8 cellular contexts compared by ENCODE assay signal in genomic region chr10:122515588-122516231, GRCh38. TPM values are rescaled to one million over a fixed set of nuclear protein-coding genes. Genes with fewer than 3 reads are reported as not detected.
DNase-seq lines count a peak whose midpoint lies in the region; ATAC-seq and TF ChIP-seq lines count a peak whose summit lies in the region.

No MANE protein-coding gene starts in this region.

- H3K4me2 ChIP-seq in OCI-LY7 (ENCODE audit: low read length), result no peak overlapping the region

- H3K9ac ChIP-seq in adipocyte (ENCODE audit: low read length), result peak overlapping the region; percentile 43

- H3K9me2 ChIP-seq in OCI-LY7 (ENCODE audit: insufficient read depth, low read length), result no peaks in the 10 kb centered on the region

- H3K9me3 ChIP-seq in adipocyte (ENCODE audit: control insufficient read depth, low read length), result no peaks in the 10 kb centered on the region
- H3K9me3 ChIP-seq in OCI-LY7 (ENCODE audit: low read length), result no peaks in the 10 kb centered on the region

- no peaks in the 10 kb centered on the region for H3K36me3 Mint-ChIP-seq in type B pancreatic cell

- H3K27ac ChIP-seq in RWPE1 (peak overlapping the region; percentile 29), OCI-LY7 (ENCODE audit: low read depth, low read length, poor library complexity, severe bottlenecking) (no peak overlapping the region)

- H3K79me2 ChIP-seq in OCI-LY7 (ENCODE audit: insufficient read depth, low read depth, low read length), result no peaks in the 10 kb centered on the region

- BruUV-seq in OCI-LY7 (replicated peaks; lab: Mats Ljungman, UMichigan), result no TSS peak

- H3K36me3 ChIP-seq in adipocyte (ENCODE audit: control insufficient read depth, insufficient read depth, low read length, severe bottlenecking) (peaks cover 53% of the 10 kb centered on the region), OCI-LY7 (ENCODE audit: insufficient read depth, low read length) (no peaks in the 10 kb centered on the region)

- no peak overlapping the region for H3K4me3 Mint-ChIP-seq in type B pancreatic cell

- no peaks in the 10 kb centered on the region for H3K4me1 Mint-ChIP-seq in type B pancreatic cell (ENCODE audit: unreplicated experiment)

- H3K27me3 Mint-ChIP-seq in type B pancreatic cell, result peaks cover 5% of the 10 kb centered on the region

- H3K9me3 Mint-ChIP-seq in type B pancreatic cell, result no peaks in the 10 kb centered on the region

- ATAC-seq in GM19351 (IDR thresholded peaks at IDR 0.05; ENCODE audit: unreplicated experiment), result peak; percentile 92
- no peak for ATAC-seq in GM21825 (IDR thresholded peaks at IDR 0.05; ENCODE audit: unreplicated experiment)

- H3K4me1 ChIP-seq in adipocyte (ENCODE audit: control insufficient read depth, insufficient read depth, low read length) (peaks cover 21% of the 10 kb centered on the region), OCI-LY7 (ENCODE audit: insufficient read depth, low read length, poor library complexity, severe bottlenecking) (no peaks in the 10 kb centered on the region)

- POLR2A ChIA-PET in RWPE1 (lab: Yijun Ruan, JAX; ENCODE audit: low non-redundant PET) (no interaction called here), OCI-LY7 (lab: Charles Lee) (no interaction called here)

- H4K20me1 ChIP-seq in OCI-LY7 (ENCODE audit: insufficient read depth, low read length), result no peaks in the 10 kb centered on the region

- intact Hi-C loops in OCI-LY7 (cut with micrococcal nuclease; ENCODE audit: unreplicated experiment), result no loop called here

- CTCF ChIA-PET in RWPE1 (lab: Yijun Ruan, JAX), result no interaction called here
- CTCF ChIA-PET in OCI-LY7 (lab: Charles Lee; ENCODE audit: unreplicated experiment), result no interaction called here

- TF ChIP-seq CTCF in RWPE1 (conservative IDR thresholded peaks at IDR 0.05; ENCODE audit: low read depth), result no peak
- no peak for TF ChIP-seq CTCF in type B pancreatic cell (conservative IDR thresholded peaks at IDR 0.05)
- no peak for TF ChIP-seq CTCF in OCI-LY7 (conservative IDR thresholded peaks at IDR 0.05; ENCODE audit: low read length)

- H3K4me3 ChIP-seq in adipocyte (ENCODE audit: low read length), result no peak overlapping the region
- no peak overlapping the region for H3K4me3 ChIP-seq in OCI-LY7 (ENCODE audit: low read depth, low read length, poor library complexity, severe bottlenecking)

- H3K27ac Mint-ChIP-seq in type B pancreatic cell, result no peak overlapping the region

- DNase-seq in RWPE1 (ENCODE audit: low spot score), result no peak
- DNase-seq in adipocyte (ENCODE audit: low read depth), result no peak
- DNase-seq in stimulated activated CD4-positive, alpha-beta T cell treated with anti-CD3 and anti-CD28 coated beads, Interleukin-15, amount 100 ng/mL, for 24 hours, result peak; percentile 72
- DNase-seq in type B pancreatic cell (ENCODE audit: extremely low spot score, unreplicated experiment), result no peak
- no peak for DNase-seq in OCI-LY7 (ENCODE audit: low spot score)
- no peak for DNase-seq in NCI-H82 treated with DMSO at 0.1 percent for 48 hours (lab: John Stamatoyannopoulos, UW; ENCODE audit: unreplicated experiment)

- H2AFZ ChIP-seq in OCI-LY7 (ENCODE audit: low read length), result no peak overlapping the region

- H3K27me3 ChIP-seq in adipocyte (replicated peaks; ENCODE audit: control insufficient read depth, insufficient read depth, low read length), result no peaks in the 10 kb centered on the region

RNA-seq across cellular contexts. Expression of gene DMBT1, which starts 44.8 kb away (rescaled TPM):
- total RNA-seq in type B pancreatic cell (ENCODE audit: low replicate concordance), result 4.1 and 6.5 TPM in 2 replicates
- not detected in 2 replicates for total RNA-seq in OCI-LY7 (2014; rRNA removed; shearing (Covaris generic))
- not detected in 2 replicates for total RNA-seq in OCI-LY7 (2022)

RNA-seq across cellular contexts. Expression of gene HTRA1, which starts 54.4 kb away (rescaled TPM):
- total RNA-seq in type B pancreatic cell (ENCODE audit: low replicate concordance) (12.9 and 32.6 TPM in 2 replicates), OCI-LY7 (2022) (not detected in 2 replicates)
- total RNA-seq in OCI-LY7 (2014; rRNA removed; shearing (Covaris generic)), result not detected in 2 replicates

Comparison
In these comparisons a context has a peak if more than half of its experiments do, and no peak if none do; other contexts are left out.
1. RNA of gene HTRA1, which starts 54.4 kb away (total RNA-seq): 12.9 to 32.6 TPM in type B pancreatic cell; not detected in OCI-LY7; every median in the first group is over 10 times any median in the second.